Comparison of ENCODE assay signal across 8 cellular contexts in the genomic region with DNA sequence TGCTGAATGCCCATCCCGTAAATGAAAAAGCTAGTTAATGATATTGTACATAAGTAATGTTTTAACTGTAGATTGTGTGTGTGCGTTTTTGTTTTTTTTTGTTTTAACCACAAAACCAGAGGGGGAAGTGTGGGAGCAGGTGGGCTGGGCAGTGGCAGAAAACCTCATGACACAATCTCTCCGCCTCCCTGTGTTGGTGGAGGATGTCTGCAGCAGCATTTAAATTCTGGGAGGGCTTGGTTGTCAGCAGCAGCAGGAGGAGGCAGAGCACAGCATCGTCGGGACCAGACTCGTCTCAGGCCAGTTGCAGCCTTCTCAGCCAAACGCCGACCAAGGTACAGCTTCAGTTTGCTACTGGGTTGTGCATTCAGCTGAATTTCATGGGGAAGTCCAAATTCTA. TPM values are rescaled to one million over a fixed set of nuclear protein-coding genes. Genes with fewer than 3 reads are reported as not detected.
DNase-seq lines count a peak whose midpoint lies in the region; ATAC-seq, FAIRE-seq and TF ChIP-seq lines count a peak whose summit lies in the region.

TSS of gene SPP1 (plus strand) at position 249 of the 400 bp plus-strand sequence. CDS start 1,182 bp downstream, outside the sequence.

- H3K4me1 ChIP-seq in cardiac muscle cell (ENCODE audit: low read depth) (no peaks in the 10 kb centered on the region), colonic mucosa (no peaks in the 10 kb centered on the region)

- H3K36me3 ChIP-seq in cardiac muscle cell (no peaks in the 10 kb centered on the region), colonic mucosa (no peaks in the 10 kb centered on the region)

- TF ChIP-seq CTCF in cardiac muscle cell (IDR thresholded peaks at IDR 0.05; ENCODE audit: low read depth, low read length): no peak
- TF ChIP-seq CTCF in chondrocyte (IDR thresholded peaks at IDR 0.05): no peak
- no peak for TF ChIP-seq CTCF in colonic mucosa (IDR thresholded peaks at IDR 0.05)

- no peak within 1 kb of the TSS for H3K27ac Mint-ChIP-seq in chondrocyte (ENCODE audit: unreplicated experiment)

- no peaks in the 10 kb centered on the region for H3K9me3 Mint-ChIP-seq in chondrocyte (ENCODE audit: low read depth)

- no peak within 1 kb of the TSS for H3K9ac ChIP-seq in colonic mucosa (ENCODE audit: low read depth in 2 of 2, low read length in 2 of 2)

- intact Hi-C loops in Right ventricle myocardium inferior (cut with DNase I): loop anchor here (10.0 kb wide), 1 partner anchor 301 kb away; no protein-coding TSS in a partner anchor
- intact Hi-C loops in colonic mucosa (cut with DNase I): no loop called here

- H3K27me3 Mint-ChIP-seq in chondrocyte (ENCODE audit: low read depth): peaks cover 4% of the 10 kb centered on the region

- H3K36me3 Mint-ChIP-seq in chondrocyte (ENCODE audit: low read depth): no peaks in the 10 kb centered on the region

- DNase-seq in cardiac muscle cell (ENCODE audit: low read depth in 1 of 2, low spot score in 1 of 2): peak; percentile 9 to 28
- DNase-seq in Right ventricle myocardium inferior (ENCODE audit: missing footprints): no peak
- peak; percentile 89 for DNase-seq in RCC 7860 (ENCODE audit: low spot score)
- DNase-seq in chondrocyte (ENCODE audit: low spot score): no peak
- DNase-seq in mucosa of gallbladder (ENCODE audit: low spot score): peak; percentile 67
- no peak for DNase-seq in T-helper 9 cell
- no peak for DNase-seq in colonic mucosa

- H3K9me3 ChIP-seq in cardiac muscle cell (ENCODE audit: low read depth) (no peaks in the 10 kb centered on the region), colonic mucosa (no peaks in the 10 kb centered on the region)

- peak; percentile 98 for FAIRE-seq in RCC 7860 (lab: Jason Lieb, UNC)

- no peaks in the 10 kb centered on the region for H3K27me3 ChIP-seq in cardiac muscle cell
- H3K27me3 ChIP-seq in colonic mucosa: no peaks in the 10 kb centered on the region

- ATAC-seq in Right ventricle myocardium inferior (no peak), HG02981 (IDR thresholded peaks at IDR 0.05; ENCODE audit: unreplicated experiment) (peak; percentile 83)

- no peak within 1 kb of the TSS for H3K4me3 Mint-ChIP-seq in chondrocyte (ENCODE audit: unreplicated experiment)

- H3K27ac ChIP-seq in cardiac muscle cell (no peak within 1 kb of the TSS), colonic mucosa (no peak within 1 kb of the TSS)

- H3K4me1 Mint-ChIP-seq in chondrocyte (ENCODE audit: low read depth): peaks cover 14% of the 10 kb centered on the region

- H3K4me3 ChIP-seq in cardiac muscle cell: no peak within 1 kb of the TSS
- H3K4me3 ChIP-seq in colonic mucosa: no peak within 1 kb of the TSS

RNA-seq across cellular contexts. Expression of gene SPP1, which starts in this region (rescaled TPM):
- total RNA-seq in cardiac muscle cell (0.12 and 0.25 TPM in 2 replicates), Right ventricle myocardium inferior (5.0 TPM), chondrocyte (13.5 to 16.0 TPM (median 15.7 TPM) in 3 replicates), mucosa of gallbladder (3,399 TPM), colonic mucosa (10 to 100 TPM in 1 of 2 donors, 1 to 10 TPM in 1; 3.9 to 11.6 TPM)
- 0.54 TPM in 1 of 2 replicates, not detected in the other for polyA plus RNA-seq in cardiac muscle cell

Comparison
In these comparisons a context has a peak if more than half of its experiments do, and no peak if none do; other contexts are left out.
1. RNA of gene SPP1 (total RNA-seq): 3,399 TPM in mucosa of gallbladder (single experiment); 13.5 to 16.0 TPM in chondrocyte, 3.9 to 11.6 TPM in colonic mucosa, 5.0 TPM in Right ventricle myocardium inferior (single experiment) and 0.12 to 0.25 TPM in cardiac muscle cell; every median in the first group is over 100 times any median in the second.
2. Peak in DNase-seq in cardiac muscle cell; RNA of the gene not detected or under 1 TPM.
3. DNase-seq: peak in RCC 7860 (single experiment) and mucosa of gallbladder (single experiment); none in Right ventricle myocardium inferior (single experiment), chondrocyte (single experiment), T-helper 9 cell (single experiment) and colonic mucosa (single experiment).